In the genomic region with DNA sequence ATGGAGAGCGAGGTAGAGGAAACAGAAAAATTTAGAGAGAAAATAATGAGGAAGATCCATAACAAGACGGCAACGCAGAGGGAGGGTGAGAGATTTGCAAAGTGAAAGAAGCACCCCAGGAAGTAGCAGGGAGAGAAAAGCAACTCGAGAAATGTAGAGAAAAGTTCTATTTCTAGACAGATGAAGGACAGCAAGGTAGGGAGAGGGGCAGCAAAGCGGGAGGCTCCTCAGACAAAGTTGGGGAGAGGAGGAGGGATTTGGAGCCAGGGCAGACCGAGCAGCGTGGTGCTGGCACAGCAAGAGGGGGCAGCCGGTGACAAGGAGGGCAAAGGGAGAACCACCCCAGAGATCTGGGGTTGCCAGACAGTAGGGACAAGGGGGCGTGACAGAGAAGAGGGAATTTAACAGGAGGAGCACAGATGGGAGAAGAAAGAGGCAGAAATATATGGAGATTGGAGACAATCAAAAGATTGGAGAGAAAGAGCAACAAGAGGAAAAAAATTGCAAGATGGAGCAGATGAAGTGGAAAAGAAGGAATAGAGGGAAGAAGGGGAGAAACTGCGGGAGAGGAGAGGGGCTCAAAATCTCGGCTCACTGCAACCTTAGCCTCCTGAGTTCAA, we compare ENCODE assay signal across 2 cellular contexts.
TF ChIP-seq lines count a peak whose summit lies in the region.

No MANE protein-coding gene starts in this region.

TF ChIP-seq in GM23338, 12 proteins besides CTCF, POLR2A, EP300 and RAD21 (continued from another document):
- no peak for TF ChIP-seq REST (IDR thresholded peaks at IDR 0.05; ENCODE audit: unreplicated experiment)
- no peak for TF ChIP-seq EZH2phosphoT487 (IDR thresholded peaks at IDR 0.05; ENCODE audit: unreplicated experiment)
- TF ChIP-seq, protein P1, sequence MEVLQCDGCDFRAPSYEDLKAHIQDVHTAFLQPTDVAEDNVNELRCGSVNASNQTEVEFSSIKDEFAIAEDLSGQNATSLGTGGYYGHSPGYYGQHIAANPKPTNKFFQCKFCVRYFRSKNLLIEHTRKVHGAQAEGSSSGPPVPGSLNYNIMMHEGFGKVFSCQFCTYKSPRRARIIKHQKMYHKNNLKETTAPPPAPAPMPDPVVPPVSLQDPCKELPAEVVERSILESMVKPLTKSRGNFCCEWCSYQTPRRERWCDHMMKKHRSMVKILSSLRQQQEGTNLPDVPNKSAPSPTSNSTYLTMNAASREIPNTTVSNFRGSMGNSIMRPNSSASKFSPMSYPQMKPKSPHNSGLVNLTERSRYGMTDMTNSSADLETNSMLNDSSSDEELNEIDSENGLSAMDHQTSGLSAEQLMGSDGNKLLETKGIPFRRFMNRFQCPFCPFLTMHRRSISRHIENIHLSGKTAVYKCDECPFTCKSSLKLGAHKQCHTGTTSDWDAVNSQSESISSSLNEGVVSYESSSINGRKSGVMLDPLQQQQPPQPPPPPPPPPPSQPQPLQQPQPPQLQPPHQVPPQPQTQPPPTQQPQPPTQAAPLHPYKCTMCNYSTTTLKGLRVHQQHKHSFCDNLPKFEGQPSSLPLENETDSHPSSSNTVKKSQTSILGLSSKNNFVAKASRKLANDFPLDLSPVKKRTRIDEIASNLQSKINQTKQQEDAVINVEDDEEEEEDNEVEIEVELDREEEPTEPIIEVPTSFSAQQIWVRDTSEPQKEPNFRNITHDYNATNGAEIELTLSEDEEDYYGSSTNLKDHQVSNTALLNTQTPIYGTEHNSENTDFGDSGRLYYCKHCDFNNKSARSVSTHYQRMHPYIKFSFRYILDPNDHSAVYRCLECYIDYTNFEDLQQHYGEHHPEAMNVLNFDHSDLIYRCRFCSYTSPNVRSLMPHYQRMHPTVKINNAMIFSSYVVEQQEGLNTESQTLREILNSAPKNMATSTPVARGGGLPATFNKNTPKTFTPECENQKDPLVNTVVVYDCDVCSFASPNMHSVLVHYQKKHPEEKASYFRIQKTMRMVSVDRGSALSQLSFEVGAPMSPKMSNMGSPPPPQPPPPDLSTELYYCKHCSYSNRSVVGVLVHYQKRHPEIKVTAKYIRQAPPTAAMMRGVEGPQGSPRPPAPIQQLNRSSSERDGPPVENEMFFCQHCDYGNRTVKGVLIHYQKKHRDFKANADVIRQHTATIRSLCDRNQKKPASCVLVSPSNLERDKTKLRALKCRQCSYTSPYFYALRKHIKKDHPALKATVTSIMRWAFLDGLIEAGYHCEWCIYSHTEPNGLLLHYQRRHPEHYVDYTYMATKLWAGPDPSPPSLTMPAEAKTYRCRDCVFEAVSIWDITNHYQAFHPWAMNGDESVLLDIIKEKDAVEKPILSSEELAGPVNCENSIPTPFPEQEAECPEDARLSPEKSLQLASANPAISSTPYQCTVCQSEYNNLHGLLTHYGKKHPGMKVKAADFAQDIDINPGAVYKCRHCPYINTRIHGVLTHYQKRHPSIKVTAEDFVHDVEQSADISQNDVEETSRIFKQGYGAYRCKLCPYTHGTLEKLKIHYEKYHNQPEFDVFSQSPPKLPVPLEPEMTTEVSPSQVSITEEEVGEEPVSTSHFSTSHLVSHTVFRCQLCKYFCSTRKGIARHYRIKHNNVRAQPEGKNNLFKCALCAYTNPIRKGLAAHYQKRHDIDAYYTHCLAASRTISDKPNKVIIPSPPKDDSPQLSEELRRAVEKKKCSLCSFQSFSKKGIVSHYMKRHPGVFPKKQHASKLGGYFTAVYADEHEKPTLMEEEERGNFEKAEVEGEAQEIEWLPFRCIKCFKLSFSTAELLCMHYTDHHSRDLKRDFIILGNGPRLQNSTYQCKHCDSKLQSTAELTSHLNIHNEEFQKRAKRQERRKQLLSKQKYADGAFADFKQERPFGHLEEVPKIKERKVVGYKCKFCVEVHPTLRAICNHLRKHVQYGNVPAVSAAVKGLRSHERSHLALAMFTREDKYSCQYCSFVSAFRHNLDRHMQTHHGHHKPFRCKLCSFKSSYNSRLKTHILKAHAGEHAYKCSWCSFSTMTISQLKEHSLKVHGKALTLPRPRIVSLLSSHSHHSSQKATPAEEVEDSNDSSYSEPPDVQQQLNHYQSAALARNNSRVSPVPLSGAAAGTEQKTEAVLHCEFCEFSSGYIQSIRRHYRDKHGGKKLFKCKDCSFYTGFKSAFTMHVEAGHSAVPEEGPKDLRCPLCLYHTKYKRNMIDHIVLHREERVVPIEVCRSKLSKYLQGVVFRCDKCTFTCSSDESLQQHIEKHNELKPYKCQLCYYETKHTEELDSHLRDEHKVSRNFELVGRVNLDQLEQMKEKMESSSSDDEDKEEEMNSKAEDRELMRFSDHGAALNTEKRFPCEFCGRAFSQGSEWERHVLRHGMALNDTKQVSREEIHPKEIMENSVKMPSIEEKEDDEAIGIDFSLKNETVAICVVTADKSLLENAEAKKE (CRISPR knock-in tag; IDR thresholded peaks at IDR 0.05): no peak
- no peak for TF ChIP-seq ZNF114 (CRISPR knock-in tag; IDR thresholded peaks at IDR 0.05)
- no peak for TF ChIP-seq EZH2 (IDR thresholded peaks at IDR 0.05; ENCODE audit: low read depth, unreplicated experiment)
- TF ChIP-seq STAT1 (IDR thresholded peaks at IDR 0.05; ENCODE audit: unreplicated experiment): no peak
- no peak for TF ChIP-seq ETS1 (IDR thresholded peaks at IDR 0.05)
- no peak for TF ChIP-seq CREB1 (CRISPR knock-in tag; IDR thresholded peaks at IDR 0.05; ENCODE audit: low read depth)

TF ChIP-seq in SK-N-SH treated with all-trans-retinoic acid at 6 μM for 48 hours, 23 proteins besides CTCF, POLR2A, EP300 and RAD21 (continued from another document):
- TF ChIP-seq, protein P2, sequence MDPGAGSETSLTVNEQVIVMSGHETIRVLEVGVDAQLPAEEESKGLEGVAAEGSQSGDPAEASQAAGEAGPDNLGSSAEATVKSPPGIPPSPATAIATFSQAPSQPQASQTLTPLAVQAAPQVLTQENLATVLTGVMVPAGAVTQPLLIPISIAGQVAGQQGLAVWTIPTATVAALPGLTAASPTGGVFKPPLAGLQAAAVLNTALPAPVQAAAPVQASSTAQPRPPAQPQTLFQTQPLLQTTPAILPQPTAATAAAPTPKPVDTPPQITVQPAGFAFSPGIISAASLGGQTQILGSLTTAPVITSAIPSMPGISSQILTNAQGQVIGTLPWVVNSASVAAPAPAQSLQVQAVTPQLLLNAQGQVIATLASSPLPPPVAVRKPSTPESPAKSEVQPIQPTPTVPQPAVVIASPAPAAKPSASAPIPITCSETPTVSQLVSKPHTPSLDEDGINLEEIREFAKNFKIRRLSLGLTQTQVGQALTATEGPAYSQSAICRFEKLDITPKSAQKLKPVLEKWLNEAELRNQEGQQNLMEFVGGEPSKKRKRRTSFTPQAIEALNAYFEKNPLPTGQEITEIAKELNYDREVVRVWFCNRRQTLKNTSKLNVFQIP (CRISPR knock-in tag; IDR thresholded peaks at IDR 0.05; ENCODE audit: borderline replicate concordance, low read depth): no peak
